Comparison of ENCODE assay signal across 8 cellular contexts in the genomic region with DNA sequence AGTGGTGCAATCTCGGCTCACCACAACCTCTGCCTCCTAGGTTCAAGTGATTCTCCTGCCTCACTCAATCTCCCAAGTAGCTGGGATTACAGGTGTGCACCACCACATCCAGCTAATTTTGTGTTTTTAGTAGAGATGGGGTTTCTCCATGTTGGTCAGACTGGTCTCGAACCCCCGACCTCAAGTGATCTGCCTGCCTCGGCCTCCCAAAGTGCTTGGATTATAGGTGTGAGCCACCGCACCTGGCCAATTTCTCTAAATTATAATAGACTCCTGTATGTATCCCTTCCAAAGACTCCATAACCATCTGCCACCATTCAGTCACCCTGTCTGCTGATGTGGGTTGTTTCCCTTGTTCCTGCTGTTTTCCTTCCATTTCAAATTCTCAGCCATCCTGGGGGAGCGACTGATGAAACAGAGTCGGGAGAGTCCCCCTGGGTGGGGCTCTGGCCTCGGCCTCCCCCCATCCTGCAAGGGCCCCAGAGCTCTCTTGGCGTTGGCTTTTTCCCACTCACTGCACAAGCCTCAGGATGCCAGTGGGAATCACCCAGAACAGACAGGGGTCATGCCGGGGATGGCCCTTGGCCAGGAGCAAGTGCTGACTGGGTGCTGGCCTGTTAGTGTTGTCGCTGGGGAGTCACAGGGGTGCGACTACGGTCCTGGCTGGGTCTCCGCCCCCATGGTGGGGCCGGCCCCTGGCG. TPM values are rescaled to one million over a fixed set of nuclear protein-coding genes. Genes with fewer than 3 reads are reported as not detected.
DNase-seq lines count a peak whose midpoint lies in the region; ATAC-seq, FAIRE-seq and TF ChIP-seq lines count a peak whose summit lies in the region.
"Not testable (repeated sequence)": the region's sequence is repeated elsewhere in the genome, so short reads cannot be mapped to it uniquely, and the experiment has no call there.

No MANE protein-coding gene starts in this region.

- not testable (repeated sequence) for TF ChIP-seq CTCF in DOHH2 (IDR thresholded peaks at IDR 0.05; ENCODE audit: low read depth, low read length, poor library complexity, severe bottlenecking); coronary artery (IDR thresholded peaks at IDR 0.05); heart left ventricle (IDR thresholded peaks at IDR 0.05); lower lobe of right lung (IDR thresholded peaks at IDR 0.05); pancreas (IDR thresholded peaks at IDR 0.05); thoracic aorta (IDR thresholded peaks at IDR 0.05)

- 64 to 85% (median 74%) methylated on average over 16 of the region's 16 CpGs for WGBS in heart left ventricle, 4 donors
- WGBS in pancreas, 2 donors = 91 to 94% methylated on average over 14 to 16 of the region's 16 CpGs

- not testable (repeated sequence) for H3K36me3 ChIP-seq in DOHH2 (ENCODE audit: control insufficient read depth, low read length)
- H3K36me3 ChIP-seq in heart left ventricle (peaks cover 0 to 89% (median 50%) of the 10 kb centered on the region in 9 donors), lower lobe of right lung (peaks cover 73% of the 10 kb centered on the region), pancreas (peaks cover 0 to 15% (median 3%) of the 10 kb centered on the region in 3 donors), thoracic aorta (peaks cover 34% of the 10 kb centered on the region)

- DNase-seq in activated CD8-positive, alpha-beta memory T cell treated with anti-CD3 and anti-CD28 coated beads, Interleukin-2, amount 50 U/mL, for 48 hours = peak; percentile 28
- peak; percentile 81 for DNase-seq in coronary artery (ENCODE audit: low spot score)
- DNase-seq in heart left ventricle = peak in 1 of 5 donors; percentile 56
- not testable (repeated sequence) for DNase-seq in lower lobe of right lung; thoracic aorta (ENCODE audit: low spot score)
- DNase-seq in pancreas = peak in 4 of 6 donors; percentile 9 to 38 (median 29)
- DNase-seq in stimulated activated CD4-positive, alpha-beta T cell treated with anti-CD3 and anti-CD28 coated beads, Interleukin-15, amount 100 ng/mL, for 24 hours = peak; percentile 1

- H3F3A ChIP-seq in DOHH2 (ENCODE audit: control insufficient read depth, insufficient read depth) = not testable (repeated sequence)

- H4K20me1 ChIP-seq in DOHH2 (ENCODE audit: control insufficient read depth, insufficient read depth, low read depth, low read length) = not testable (repeated sequence)

- intact Hi-C loops in heart left ventricle (cut with DNase I) (loop anchor here in 4 of 10 donors (10.0 kb wide), 3 partner anchors 65 to 205 kb away; a partner anchor contains a TSS), pancreas (cut with DNase I) (loop anchor here in 1 of 3 donors (10.0 kb wide), 1 partner anchor 205 kb away; no protein-coding TSS in a partner anchor)
- intact Hi-C loops in lower lobe of right lung (cut with DNase I) = not testable (repeated sequence)

- H3K27me3 ChIP-seq in DOHH2 (ENCODE audit: control insufficient read depth, low read length); heart left ventricle; lower lobe of right lung (ENCODE audit: low read depth); pancreas; thoracic aorta (replicated peaks; ENCODE audit: insufficient read depth): not testable (repeated sequence)

- H3K4me3 ChIP-seq in DOHH2 (ENCODE audit: low read length); coronary artery; heart left ventricle; lower lobe of right lung; pancreas: not testable (repeated sequence)
- H3K4me3 ChIP-seq in thoracic aorta = peak overlapping the region; percentile 8

- not testable (repeated sequence) for H3K4me1 ChIP-seq in DOHH2 (ENCODE audit: control insufficient read depth, low read length); lower lobe of right lung; pancreas
- H3K4me1 ChIP-seq in heart left ventricle (peaks cover 0 to 19% (median 5%) of the 10 kb centered on the region in 12 donors), thoracic aorta (ENCODE audit: control insufficient read depth in 1 of 2, low read depth in 2 of 2) (peaks cover 11 to 20% of the 10 kb centered on the region in 2 donors)

- H3K9me3 ChIP-seq in DOHH2 (ENCODE audit: control insufficient read depth, insufficient read depth, low read length); lower lobe of right lung; pancreas; thoracic aorta: not testable (repeated sequence)
- H3K9me3 ChIP-seq in heart left ventricle = peaks cover 0 to 14% (median 7%) of the 10 kb centered on the region in 12 donors

- peak overlapping the region; percentile 31; the same call in 1 of the 2 replicates for H3K4me2 ChIP-seq in DOHH2 (ENCODE audit: low read length)

- H3K9me2 ChIP-seq in DOHH2 (replicated peaks; ENCODE audit: control insufficient read depth, low read length) = not testable (repeated sequence)

- H3K79me2 ChIP-seq in DOHH2 (ENCODE audit: control insufficient read depth, low read length) = not testable (repeated sequence)

- not testable (repeated sequence) for TF ChIP-seq POLR2A in heart left ventricle (IDR thresholded peaks at IDR 0.05)

- peak in 3 of 4 donors; percentile 3 to 22 (median 8) for ATAC-seq in heart left ventricle
- not testable (repeated sequence) for ATAC-seq in lower lobe of right lung; pancreas; thoracic aorta (ENCODE audit: insufficient number of reproducible peaks, low FRiP score, low read depth)

- not testable (repeated sequence) for H3K27ac ChIP-seq in DOHH2 (ENCODE audit: low read depth, low read length); pancreas
- peak overlapping the region; percentile 51 to 92 for H3K27ac ChIP-seq in coronary artery
- H3K27ac ChIP-seq in heart left ventricle = peak overlapping the region in 11 of 12 donors; percentile 22 to 74 (median 62)
- H3K27ac ChIP-seq in lower lobe of right lung = peak overlapping the region; percentile 11
- H3K27ac ChIP-seq in thoracic aorta = peak overlapping the region; percentile 77 to 83

- FAIRE-seq in pancreas (lab: Jason Lieb, UNC) = not testable (repeated sequence)

RNA-seq across cellular contexts. Expression of a gene that starts 25.7 kb away (rescaled TPM):
- total RNA-seq in heart left ventricle (100 to 1,000 TPM in 1 of 9 donors, 10 to 100 TPM in 8; 29.4 to 170 (median 54.4) TPM), lower lobe of right lung (55.2 TPM), pancreas (10 to 100 TPM; 16.4 to 25.0 (median 19.9) TPM), thoracic aorta (10 to 100 TPM; 66.6 to 81.1 TPM)
- polyA plus RNA-seq in heart left ventricle (100 to 1,000 TPM in 1 of 2 donors, 10 to 100 TPM in 1; 29.6 to 156 TPM), pancreas (10 to 100 TPM; 21.9 to 40.9 TPM)

RNA-seq across cellular contexts. Expression of a gene that starts 57.0 kb away (rescaled TPM):
- total RNA-seq in heart left ventricle (10 to 100 TPM; 12.8 to 38.4 (median 19.8) TPM), lower lobe of right lung (15.7 TPM), pancreas (1 to 10 TPM; 3.1 to 8.3 (median 5.3) TPM), thoracic aorta (1 to 10 TPM; 8.4 to 9.7 TPM)
- polyA plus RNA-seq in heart left ventricle (1 to 10 TPM; 8.0 to 8.4 TPM), pancreas (1 to 10 TPM; 2.3 TPM)
